ENCODE assay signal across 2 cellular contexts in the genomic region with DNA sequence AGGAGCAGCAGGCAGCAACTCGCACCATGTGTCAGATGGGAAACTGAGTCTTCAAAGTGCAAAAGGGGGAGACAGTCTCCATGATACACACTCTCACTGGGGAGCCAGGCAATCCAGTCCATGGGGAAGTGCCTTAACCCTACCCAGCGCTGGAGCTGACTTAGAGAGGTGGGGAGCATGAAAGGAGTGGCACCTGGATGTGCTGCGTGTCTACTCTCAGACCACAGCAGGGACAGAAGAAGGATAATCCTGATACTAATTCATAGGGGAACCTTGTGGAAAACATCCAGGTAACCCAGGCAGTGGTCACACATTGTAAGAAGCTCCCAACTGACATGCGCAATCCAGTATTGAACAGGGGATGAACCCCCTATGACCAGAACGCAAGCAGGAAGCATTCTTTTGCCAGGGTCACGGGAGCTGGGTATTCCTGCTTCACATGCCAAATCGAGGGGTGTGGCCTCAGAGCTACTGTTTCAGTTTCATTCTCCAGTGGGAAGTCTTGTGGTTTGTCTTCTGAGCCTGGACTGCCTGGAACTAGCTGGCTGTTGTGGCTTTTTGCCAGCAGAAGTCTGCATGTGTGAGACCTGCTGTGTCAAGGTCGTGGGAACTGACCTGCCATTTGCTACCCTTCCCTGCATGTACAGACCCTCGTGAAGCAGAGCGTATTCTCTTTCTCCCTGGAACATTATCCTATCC.
TF ChIP-seq lines count a peak whose summit lies in the region.

No MANE protein-coding gene starts in this region.

TF ChIP-seq in H1, 55 proteins besides CTCF, POLR2A, EP300 and RAD21:
- TF ChIP-seq GABPA (IDR thresholded peaks at IDR 0.05; ENCODE audit: borderline replicate concordance, insufficient read depth, low read length) (no peak), FOSL1 (IDR thresholded peaks at IDR 0.05; ENCODE audit: insufficient read depth, low read depth, low read length) (no peak), KDM4A (IDR thresholded peaks at IDR 0.05; ENCODE audit: low read depth, low read length, severe bottlenecking) (no peak), MAFK (IDR thresholded peaks at IDR 0.05; ENCODE audit: low read depth, low read length) (no peak), GTF2F1 (IDR thresholded peaks at IDR 0.05; ENCODE audit: borderline replicate concordance, low read depth, low read length) (no peak), ATF2 (IDR thresholded peaks at IDR 0.05; ENCODE audit: low read length) (no peak), NRF1 (IDR thresholded peaks at IDR 0.05; ENCODE audit: low read depth, low read length) (no peak), TBP (IDR thresholded peaks at IDR 0.05; ENCODE audit: low read depth, low read length) (no peak)

TF ChIP-seq in GM12891, 5 proteins besides CTCF, POLR2A, EP300 and RAD21:
- TF ChIP-seq POLR2AphosphoS5 (IDR thresholded peaks at IDR 0.05; ENCODE audit: low read depth, low read length), result no peak
- TF ChIP-seq TAF1 (IDR thresholded peaks at IDR 0.05; ENCODE audit: low read depth, low read length), result no peak
- TF ChIP-seq POU2F2 (IDR thresholded peaks at IDR 0.05; ENCODE audit: low read depth, low read length), result no peak
- TF ChIP-seq PAX5 (IDR thresholded peaks at IDR 0.05; ENCODE audit: insufficient read depth, low read length, severe bottlenecking), result no peak
- no peak for TF ChIP-seq SPI1 (IDR thresholded peaks at IDR 0.05; ENCODE audit: low read depth, low read length)
